Comparison of ENCODE assay signal across 11 cellular contexts in genomic region chr12:18332173-18332572, GRCh38.
"Had no signal": no experiment of that assay in that cellular context is flagged by ENCODE, and none has a peak within 500 bp of the region (broad histone marks: within the 10 kb centered on the region; RNA-seq: fewer than 3 reads in every experiment).

No MANE protein-coding gene starts in this region.

- H3K27me3 Mint-ChIP-seq: activated CD8-positive, alpha-beta T cell treated with anti-CD3 and anti-CD28 coated beads for 36 hours; activated naive CD8-positive, alpha-beta T cell treated with anti-CD3 and anti-CD28 coated beads for 36 hours had no signal

- ATAC-seq: activated CD8-positive, alpha-beta T cell treated with anti-CD3 and anti-CD28 coated beads for 36 hours; activated T-cell treated with anti-CD3 and anti-CD28 coated beads, Interleukin-2, amount 50 U/mL, for 72 hours had no signal

- H3K9me3 Mint-ChIP-seq: activated T-cell treated with anti-CD3 and anti-CD28 coated beads, Interleukin-2, amount 50 U/mL, for 72 hours; nephron; T-helper 1 cell treated with Interleukin-12 subunit alpha and Interleukin-12 subunit beta and Interleukin-4 antibody, amounts not matched to agents 30 μg/mL and 1 μg/mL, for 36 hours had no signal

- H3K4me3 Mint-ChIP-seq: activated CD8-positive, alpha-beta T cell treated with anti-CD3 and anti-CD28 coated beads for 36 hours; activated naive CD8-positive, alpha-beta T cell treated with anti-CD3 and anti-CD28 coated beads for 36 hours; activated T-cell treated with anti-CD3 and anti-CD28 coated beads, Interleukin-2, amount 50 U/mL, for 72 hours; nephron; T-helper 1 cell treated with Interleukin-12 subunit alpha and Interleukin-12 subunit beta and Interleukin-4 antibody, amounts not matched to agents 30 μg/mL and 1 μg/mL, for 36 hours had no signal

- H3K9me3 ChIP-seq: tibial artery had no signal

- DNase-seq: activated CD4-positive, alpha-beta T cell treated with anti-CD3 and anti-CD28 coated beads for 4 hours; activated CD8-positive, alpha-beta memory T cell treated with anti-CD3 and anti-CD28 coated beads, Interleukin-2, amount 50 U/mL, for 4 hours; activated CD8-positive, alpha-beta T cell treated with anti-CD3 and anti-CD28 coated beads for 36 hours; activated gamma-delta T cell treated with Interleukin-2 at 50 U/mL for 16 hours; activated naive CD8-positive, alpha-beta T cell treated with anti-CD3 and anti-CD28 coated beads for 36 hours; activated T-cell treated with anti-CD3 and anti-CD28 coated beads, Interleukin-2, amount 50 U/mL, for 72 hours; anterior cingulate cortex; mesendoderm; tibial artery had no signal

- H3K4me1 Mint-ChIP-seq: activated naive CD8-positive, alpha-beta T cell treated with anti-CD3 and anti-CD28 coated beads for 36 hours had no signal

- H3K36me3 Mint-ChIP-seq: activated naive CD8-positive, alpha-beta T cell treated with anti-CD3 and anti-CD28 coated beads for 36 hours had no signal

- H3K36me3 ChIP-seq: tibial artery had no signal

- H3K27ac Mint-ChIP-seq: activated CD8-positive, alpha-beta T cell treated with anti-CD3 and anti-CD28 coated beads for 36 hours; activated naive CD8-positive, alpha-beta T cell treated with anti-CD3 and anti-CD28 coated beads for 36 hours; activated T-cell treated with anti-CD3 and anti-CD28 coated beads, Interleukin-2, amount 50 U/mL, for 72 hours; T-helper 1 cell treated with Interleukin-12 subunit alpha and Interleukin-12 subunit beta and Interleukin-4 antibody, amounts not matched to agents 30 μg/mL and 1 μg/mL, for 36 hours had no signal

- H3K4me1 ChIP-seq: tibial artery had no signal

- H3K4me3 ChIP-seq: tibial artery had no signal

- H3K27ac ChIP-seq: tibial artery had no signal

- H3K27me3 ChIP-seq: tibial artery had no signal
